In genomic region chr13:33265133-33265532, GRCh38 we compare ENCODE assay signal across 1 cellular context.
TF ChIP-seq lines count a peak whose summit lies in the region.

No MANE protein-coding gene starts in this region.

TF ChIP-seq in GM23338, 12 proteins besides CTCF, POLR2A, EP300 and RAD21 (continued from another document):
- TF ChIP-seq ZNF462 (CRISPR knock-in tag; IDR thresholded peaks at IDR 0.05) (no peak), JUNB (IDR thresholded peaks at IDR 0.05; ENCODE audit: unreplicated experiment) (no peak), STAT1 (IDR thresholded peaks at IDR 0.05; ENCODE audit: unreplicated experiment) (no peak), ZNF331 (CRISPR knock-in tag; IDR thresholded peaks at IDR 0.05; ENCODE audit: low read depth) (no peak), ZNF114 (CRISPR knock-in tag; IDR thresholded peaks at IDR 0.05) (no peak), CREB1 (CRISPR knock-in tag; IDR thresholded peaks at IDR 0.05; ENCODE audit: low read depth) (no peak), POLR2AphosphoS5 (IDR thresholded peaks at IDR 0.05; ENCODE audit: low read depth) (no peak), EZH2 (IDR thresholded peaks at IDR 0.05; ENCODE audit: low read depth, unreplicated experiment) (no peak)
